Comparison of ENCODE assay signal across 8 cellular contexts in genomic region chr16:30805056-30805369, GRCh38. TPM values are rescaled to one million over a fixed set of nuclear protein-coding genes. Genes with fewer than 3 reads are reported as not detected.
DNase-seq lines count a peak whose midpoint lies in the region; ATAC-seq and TF ChIP-seq lines count a peak whose summit lies in the region.

No MANE protein-coding gene starts in this region.

- POLR2A ChIA-PET in WTC11 (lab: Charles Lee): interaction anchor here (1.2 to 2.7 kb wide), 5 partner anchors 17 to 92 kb away, joined by 3 to 15 read pairs (median 8); partner anchors contain the start of genes CTF1 and ZNF629

- peaks cover 13% of the 10 kb centered on the region for H3K4me1 ChIP-seq in foreskin keratinocyte

- H3K4me1 Mint-ChIP-seq in WTC11: peaks cover 14% of the 10 kb centered on the region

- TF ChIP-seq CTCF in WTC11 (IDR thresholded peaks at IDR 0.05): no peak
- TF ChIP-seq CTCF in foreskin keratinocyte (conservative IDR thresholded peaks at IDR 0.05): no peak
- no peak for TF ChIP-seq CTCF in retinal pigment epithelial cell (conservative IDR thresholded peaks at IDR 0.05; ENCODE audit: low read depth, low read length)

- H3K27me3 ChIP-seq in foreskin keratinocyte: no peaks in the 10 kb centered on the region

- peak overlapping the region; percentile 82 for H3K4me3 Mint-ChIP-seq in WTC11

- peak; percentile 6 for ATAC-seq in GM18907 (IDR thresholded peaks at IDR 0.05; ENCODE audit: unreplicated experiment)
- no peak for ATAC-seq in WTC11
- peak; percentile 25 for ATAC-seq in foreskin keratinocyte
- no peak for ATAC-seq in HG02840 (IDR thresholded peaks at IDR 0.05; ENCODE audit: low FRiP score, unreplicated experiment)
- ATAC-seq in HG03469 (IDR thresholded peaks at IDR 0.05; ENCODE audit: unreplicated experiment): no peak
- no peak for ATAC-seq in HG02852 (IDR thresholded peaks at IDR 0.05; ENCODE audit: unreplicated experiment)

- H3K4me3 ChIP-seq in retinal pigment epithelial cell (ENCODE audit: low read length): peak overlapping the region; percentile 69

- H3K36me3 Mint-ChIP-seq in WTC11: no peaks in the 10 kb centered on the region

- no peak overlapping the region for H3K27ac ChIP-seq in foreskin keratinocyte

- no peaks in the 10 kb centered on the region for H3K9me3 Mint-ChIP-seq in WTC11

- no peak for DNase-seq in WTC11 (ENCODE audit: low spot score)
- DNase-seq in foreskin keratinocyte: no peak
- DNase-seq in retinal pigment epithelial cell (ENCODE audit: low read depth): no peak
- no peak for DNase-seq in GF-D8 (lab: John Stamatoyannopoulos, UW)

- CTCF ChIA-PET in WTC11 (lab: Charles Lee): interaction anchor here (0.5 to 3.5 kb wide), 15 partner anchors 9 to 148 kb away, joined by 3 to 26 read pairs (median 5); partner anchors contain the start of gene ZNF629

- H3K27me3 Mint-ChIP-seq in WTC11 (ENCODE audit: low read depth): peaks cover 83% of the 10 kb centered on the region

- no peak overlapping the region for H3K27ac Mint-ChIP-seq in WTC11

TF ChIP-seq in WTC11, 78 proteins besides CTCF, POLR2A, EP300 and RAD21:
- no peak for TF ChIP-seq ATF1 (CRISPR knock-in tag; IDR thresholded peaks at IDR 0.05)
- no peak for TF ChIP-seq MLX (CRISPR knock-in tag; IDR thresholded peaks at IDR 0.05)
- no peak for TF ChIP-seq MXD4 (CRISPR knock-in tag; IDR thresholded peaks at IDR 0.05; ENCODE audit: borderline replicate concordance)
- no peak for TF ChIP-seq ZNF232 (CRISPR knock-in tag; IDR thresholded peaks at IDR 0.05)
- TF ChIP-seq ARID4B (CRISPR knock-in tag; IDR thresholded peaks at IDR 0.05; ENCODE audit: borderline replicate concordance): no peak
- TF ChIP-seq SMAD4 (CRISPR knock-in tag; IDR thresholded peaks at IDR 0.05): no peak

RNA-seq across cellular contexts. Expression of gene ZNF629, which starts 18.0 kb away (rescaled TPM):
- total RNA-seq in WTC11 (2021) (18.7 to 20.0 TPM (median 19.7 TPM) in 3 replicates), foreskin keratinocyte (15.9 and 16.9 TPM in 2 replicates)
- polyA plus RNA-seq in foreskin keratinocyte: 6.0 and 6.1 TPM in 2 replicates

RNA-seq across cellular contexts. Expression of gene RNF40, which starts 42.9 kb away (rescaled TPM):
- total RNA-seq in WTC11 (2021): 63.7 to 77.1 TPM (median 66.9 TPM) in 3 replicates
- total RNA-seq in foreskin keratinocyte: 76.4 and 77.0 TPM in 2 replicates
- polyA plus RNA-seq in foreskin keratinocyte: 56.3 and 59.7 TPM in 2 replicates

RNA-seq across cellular contexts. Expression of gene CFAP119, which starts 43.2 kb away (rescaled TPM):
- total RNA-seq in WTC11 (2021): 4.6 to 6.6 TPM (median 6.2 TPM) in 3 replicates
- 4.8 and 7.8 TPM in 2 replicates for total RNA-seq in foreskin keratinocyte
- 9.2 and 9.6 TPM in 2 replicates for polyA plus RNA-seq in foreskin keratinocyte

RNA-seq across cellular contexts. Expression of gene PHKG2, which starts 56.8 kb away (rescaled TPM):
- total RNA-seq in WTC11 (2021): 40.8 to 50.5 TPM (median 45.0 TPM) in 3 replicates
- 18.5 and 22.1 TPM in 2 replicates for total RNA-seq in foreskin keratinocyte
- polyA plus RNA-seq in foreskin keratinocyte: 23.7 and 26.5 TPM in 2 replicates

Comparison
In these comparisons a context has a peak if more than half of its experiments do, and no peak if none do; other contexts are left out.
1. ATAC-seq: peak in GM18907 (single experiment) and foreskin keratinocyte (single experiment); none in WTC11 (single experiment), HG02840 (single experiment), HG03469 (single experiment) and HG02852 (single experiment).